In the genomic region with DNA sequence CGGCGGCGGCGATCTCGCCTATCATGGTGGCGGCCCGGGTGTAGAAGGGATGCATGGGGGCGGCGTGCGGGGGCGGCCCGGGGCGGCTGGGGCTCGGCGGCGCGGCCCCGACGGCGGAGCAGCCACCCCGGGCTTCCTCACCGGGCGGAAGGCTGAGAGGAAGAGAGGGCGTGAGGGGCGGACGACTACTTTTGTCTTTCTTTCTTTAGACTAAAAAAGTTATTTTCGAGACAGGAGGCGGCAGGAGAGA, we compare ENCODE assay signal across 8 cellular contexts. TPM values are rescaled to one million over a fixed set of nuclear protein-coding genes. Genes with fewer than 3 reads are reported as not detected.
DNase-seq lines count a peak whose midpoint lies in the region; ATAC-seq and TF ChIP-seq lines count a peak whose summit lies in the region.

No MANE protein-coding gene starts in this region.

- H3K4me1 ChIP-seq in body of pancreas = no peaks in the 10 kb centered on the region
- peaks cover 15 to 16% of the 10 kb centered on the region in 2 donors for H3K4me1 ChIP-seq in thyroid gland

- no peak for TF ChIP-seq CTCF in body of pancreas (IDR thresholded peaks at IDR 0.05)
- TF ChIP-seq CTCF in lower leg skin (IDR thresholded peaks at IDR 0.05) = no peak
- peak in 1 of 6 experiments; percentile 5 for TF ChIP-seq CTCF in thyroid gland (IDR thresholded peaks at IDR 0.05)

- DNase-seq in body of pancreas = no peak
- no peak for DNase-seq in lower leg skin (ENCODE audit: low spot score in 2 of 2)
- DNase-seq in thyroid gland = no peak
- DNase-seq in KBM-7 = no peak
- no peak for DNase-seq in HPDE6-E6E7 (ENCODE audit: extremely low spot score)
- no peak for DNase-seq in retina

- 0 to 1% methylated on average over 6 to 26 of the region's 28 CpGs for WGBS in body of pancreas, 2 donors
- 0% methylated on average over 11 to 28 of the region's 28 CpGs for WGBS in lower leg skin, 2 donors
- 0 to 1% methylated on average over 24 to 28 of the region's 28 CpGs for WGBS in thyroid gland, 2 donors

- no peaks in the 10 kb centered on the region for H3K27me3 ChIP-seq in body of pancreas
- H3K27me3 ChIP-seq in thyroid gland = no peaks in the 10 kb centered on the region

- H3K9me3 ChIP-seq in body of pancreas (no peaks in the 10 kb centered on the region), thyroid gland (no peaks in the 10 kb centered on the region)

- ATAC-seq in GM19463 (IDR thresholded peaks at IDR 0.05; ENCODE audit: unreplicated experiment) = peak; percentile 1
- peak; percentile 5 for ATAC-seq in HG03520 (IDR thresholded peaks at IDR 0.05; ENCODE audit: unreplicated experiment)
- peak; percentile 1 for ATAC-seq in body of pancreas

- peaks cover 0 to 2% of the 10 kb centered on the region in 2 donors for H3K36me3 ChIP-seq in body of pancreas (replicated peaks in 1 of 2; ENCODE audit: insufficient read depth in 1 of 2, low read depth in 2 of 2)
- no peaks in the 10 kb centered on the region for H3K36me3 ChIP-seq in thyroid gland

- intact Hi-C loops in body of pancreas (cut with DNase I) (no loop called here), lower leg skin (cut with DNase I; ENCODE audit: low total_unique reads) (loop anchor here (10.0 kb wide), 2 partner anchors 331 to 429 kb away; no protein-coding TSS in a partner anchor), thyroid gland (cut with DNase I) (loop anchor here (10.0 kb wide), 2 partner anchors 331 to 499 kb away; no protein-coding TSS in a partner anchor)

- in situ Hi-C loops in KBM-7 (cut with MboI; ENCODE audit: low pct_unique_long_range_greater_than_20kb, low sequenced_read_pairs) = no loop called here

- H3K4me3 ChIP-seq in body of pancreas (peak overlapping the region; percentile 70 to 75), lower leg skin (ENCODE audit: low read depth, poor library complexity, severe bottlenecking) (peak overlapping the region; percentile 100), thyroid gland (replicated peaks in 1 of 3) (peak overlapping the region; percentile 66 to 91 (median 83))

- peak overlapping the region; percentile 97 to 100 (median 100) for H3K27ac ChIP-seq in body of pancreas
- peak overlapping the region; percentile 97 to 100 (median 98) for H3K27ac ChIP-seq in thyroid gland

- TF ChIP-seq POLR2A in body of pancreas (IDR thresholded peaks at IDR 0.05) (no peak), lower leg skin (IDR thresholded peaks at IDR 0.05) (no peak), thyroid gland (IDR thresholded peaks at IDR 0.05) (no peak)

RNA-seq across cellular contexts. Expression of a gene that starts 0.2 kb away (rescaled TPM):
- total RNA-seq in body of pancreas (10 to 100 TPM; 48.5 to 53.7 TPM), lower leg skin (100 to 1,000 TPM; 113 to 250 (median 182) TPM), thyroid gland (10 to 100 TPM; 21.9 to 28.1 (median 24.3) TPM)
